In genomic region chr7:5270788-5271187, GRCh38 we compare ENCODE assay signal across 18 cellular contexts.
"Had no signal": no experiment of that assay in that cellular context is flagged by ENCODE, and none has a peak within 500 bp of the region (broad histone marks: within the 10 kb centered on the region; RNA-seq: fewer than 3 reads in every experiment).

No MANE protein-coding gene starts in this region.

- DNase-seq: dermis blood vessel endothelial cell; effector memory CD8-positive, alpha-beta T cell; hypothalamus; immature natural killer cell; left ventricle myocardium superior; lower lobe of right lung; natural killer cell; sigmoid colon; stimulated activated CD4-positive, alpha-beta T cell treated with anti-CD3 and anti-CD28 coated beads, Interleukin-2, amount 100 ng/mL, for 24 hours; stimulated activated CD4-positive, alpha-beta T cell treated with anti-CD3 and anti-CD28 coated beads, Interleukin-4, amount 100 ng/mL, for 24 hours; stimulated activated naive CD8-positive, alpha-beta T cell treated with anti-CD3 and anti-CD28 coated beads, Interleukin-15, Interleukin-2, amounts not matched to agents 100 U/mL and 50 U/mL, for 24 hours; substantia nigra; testis; tibial artery had no signal

- H3K4me1 ChIP-seq: lower lobe of right lung, parathyroid adenoma, testis, tibial artery had no signal

- H3K4me3 ChIP-seq: coronary artery, lower lobe of right lung, sigmoid colon, testis, tibial artery had no signal

- H3K9me3 ChIP-seq: lower lobe of right lung, sigmoid colon, testis, tibial artery had no signal

- H3K36me3 ChIP-seq: lower lobe of right lung, sigmoid colon, tibial artery had no signal

- H3K27me3 ChIP-seq: sigmoid colon, testis had no signal

- ATAC-seq: effector memory CD8-positive, alpha-beta T cell; left ventricle myocardium superior; lower lobe of right lung; natural killer cell; right cardiac atrium; stimulated activated effector memory CD8-positive, alpha-beta T cell treated with anti-CD3 and anti-CD28 coated beads, Interleukin-12 subunit alpha, Interleukin-12 subunit beta, amount 100 ng/mL, for 72 hours; stimulated activated naive CD8-positive, alpha-beta T cell treated with anti-CD3 and anti-CD28 coated beads, Interleukin-15, Interleukin-2, amounts not matched to agents 100 U/mL and 50 U/mL, for 24 hours had no signal

- H3K27ac ChIP-seq: coronary artery, lower lobe of right lung, parathyroid adenoma, sigmoid colon, testis, tibial artery had no signal
